Comparison of ENCODE assay signal across 17 cellular contexts in the genomic region with DNA sequence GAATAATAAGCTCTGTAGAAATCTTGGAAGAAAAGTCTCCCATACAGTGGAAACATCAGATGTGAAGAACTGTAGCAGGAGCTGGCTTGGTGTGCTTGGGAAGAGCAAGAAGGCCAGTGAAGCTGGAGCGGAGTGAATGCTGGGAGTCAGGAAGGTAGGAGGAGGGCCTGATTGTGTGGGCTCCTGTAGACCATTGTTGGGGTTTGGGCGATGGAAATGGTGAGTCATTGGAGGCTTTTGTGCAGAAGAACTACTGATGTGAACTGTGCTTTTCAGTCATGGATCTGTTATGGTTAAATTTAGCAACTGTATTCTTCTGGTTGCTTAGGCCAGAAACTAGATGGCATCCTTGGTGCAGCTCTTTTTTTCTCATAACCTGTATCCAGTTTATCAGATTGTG. TPM values are rescaled to one million over a fixed set of nuclear protein-coding genes. Genes with fewer than 3 reads are reported as not detected.
DNase-seq lines count a peak whose midpoint lies in the region; ATAC-seq and TF ChIP-seq lines count a peak whose summit lies in the region.
"Had no signal": no experiment of that assay in that cellular context is flagged by ENCODE, and none has a peak within 500 bp of the region (broad histone marks: within the 10 kb centered on the region; RNA-seq: fewer than 3 reads in every experiment).

No MANE protein-coding gene starts in this region.

- H3K4me3 Mint-ChIP-seq in activated T-cell treated with anti-CD3 and anti-CD28 coated beads, Interleukin-2, amount 50 U/mL, for 4 hours, result no peak overlapping the region
- H3K4me3 Mint-ChIP-seq: activated T-helper 17 cell treated with anti-CD3 and anti-CD28 coated beads, Interleukin-2, amount 50 U/mL, for 72 hours; type B pancreatic cell had no signal

- H3K4me3 ChIP-seq in Loucy (ENCODE audit: low read length, poor library complexity, severe bottlenecking), result peak overlapping the region; percentile 95
- no peak overlapping the region for H3K4me3 ChIP-seq in mammary epithelial cell (replicated peaks in 1 of 3; ENCODE audit: insufficient read depth in 1 of 3, low read depth in 2 of 3, low read length in 3 of 3)
- no peak overlapping the region for H3K4me3 ChIP-seq in smooth muscle cell
- H3K4me3 ChIP-seq: body of pancreas had no signal

- H2AFZ ChIP-seq in Loucy (ENCODE audit: low read length) (no peak overlapping the region), mammary epithelial cell (ENCODE audit: low read depth, low read length) (no peak overlapping the region), smooth muscle cell (ENCODE audit: low read depth) (no peak overlapping the region)

- no peak overlapping the region for H3K27ac ChIP-seq in mammary epithelial cell (ENCODE audit: insufficient read depth, low read depth, low read length)
- no peak overlapping the region for H3K27ac ChIP-seq in smooth muscle cell (ENCODE audit: low read depth)
- H3K27ac ChIP-seq: body of pancreas, HL-60, WERI-Rb-1 had no signal

- intact Hi-C loops in mammary epithelial cell (cut with micrococcal nuclease), result loop anchor here (5.0 kb wide), 1 partner anchor 82 kb away; no protein-coding TSS in a partner anchor

- CTCF ChIA-PET in mammary epithelial cell (lab: Charles Lee; ENCODE audit: low non-redundant PET), result no interaction called here

- no peaks in the 10 kb centered on the region for H3K36me3 ChIP-seq in Loucy (ENCODE audit: insufficient read depth, low read length)
- no peaks in the 10 kb centered on the region for H3K36me3 ChIP-seq in mammary epithelial cell (ENCODE audit: insufficient read depth, low read length)
- H3K36me3 ChIP-seq in smooth muscle cell (ENCODE audit: low read depth), result no peaks in the 10 kb centered on the region

- H3K9ac ChIP-seq in Loucy (ENCODE audit: low read depth, low read length, poor library complexity, severe bottlenecking) (peak overlapping the region; percentile 82), mammary epithelial cell (ENCODE audit: insufficient read depth, low read length) (no peak overlapping the region), smooth muscle cell (ENCODE audit: low read depth) (no peak overlapping the region)

- H3K4me1 ChIP-seq in Loucy (ENCODE audit: insufficient read depth, low read length, poor library complexity, severe bottlenecking) (peaks cover 66% of the 10 kb centered on the region), mammary epithelial cell (ENCODE audit: insufficient read depth, low read length) (peaks cover 18% of the 10 kb centered on the region), smooth muscle cell (ENCODE audit: low read depth) (peaks cover 8% of the 10 kb centered on the region)

- TF ChIP-seq CTCF in Loucy (conservative IDR thresholded peaks at IDR 0.05; ENCODE audit: low read length), result no peak
- TF ChIP-seq CTCF in mammary epithelial cell (conservative IDR thresholded peaks at IDR 0.05 in 1 of 2, IDR thresholded peaks at IDR 0.05 in 1 of 2; ENCODE audit: extremely low read depth in 1 of 2, insufficient read depth in 1 of 2, low read depth in 1 of 2, low read length in 2 of 2), result no peak
- no peak for TF ChIP-seq CTCF in smooth muscle cell (IDR thresholded peaks at IDR 0.05; ENCODE audit: borderline replicate concordance, insufficient read depth, poor library complexity, severe bottlenecking)

- H3K9me3 Mint-ChIP-seq in activated T-cell treated with anti-CD3 and anti-CD28 coated beads, Interleukin-2, amount 50 U/mL, for 4 hours, result no peaks in the 10 kb centered on the region
- H3K9me3 Mint-ChIP-seq: activated T-helper 17 cell treated with anti-CD3 and anti-CD28 coated beads, Interleukin-2, amount 50 U/mL, for 72 hours; type B pancreatic cell had no signal

- H3K27me3 ChIP-seq in Loucy (ENCODE audit: insufficient read depth, low read length, poor library complexity, severe bottlenecking) (no peaks in the 10 kb centered on the region), mammary epithelial cell (ENCODE audit: insufficient read depth, low read length) (no peaks in the 10 kb centered on the region), smooth muscle cell (ENCODE audit: low read depth) (no peaks in the 10 kb centered on the region)
- H3K27me3 ChIP-seq: body of pancreas had no signal

- peaks cover 11% of the 10 kb centered on the region for H3K36me3 Mint-ChIP-seq in activated T-cell treated with anti-CD3 and anti-CD28 coated beads, Interleukin-2, amount 50 U/mL, for 4 hours (ENCODE audit: insufficient read depth)
- H3K36me3 Mint-ChIP-seq: type B pancreatic cell had no signal

- no peaks in the 10 kb centered on the region for H3K9me2 ChIP-seq in Loucy (replicated peaks; ENCODE audit: low read depth, low read length)

- H3K4me2 ChIP-seq in Loucy (ENCODE audit: low read depth, low read length, poor library complexity, severe bottlenecking), result peak overlapping the region; percentile 90
- H3K4me2 ChIP-seq in mammary epithelial cell (ENCODE audit: insufficient read depth, low read depth, low read length), result peak overlapping the region; percentile 59
- peak overlapping the region; percentile 96 for H3K4me2 ChIP-seq in smooth muscle cell

- H3F3A ChIP-seq in Loucy (ENCODE audit: low read depth), result no peaks in the 10 kb centered on the region
- H3F3A ChIP-seq in smooth muscle cell (ENCODE audit: low read depth), result peaks cover 10% of the 10 kb centered on the region

- in situ Hi-C loops in mammary epithelial cell (cut with MboI; ENCODE audit: low sequenced_read_pairs in 2 of 2), result loop anchor here in 1 of 2 donors (25.0 kb wide), 1 partner anchor 537 kb away; no protein-coding TSS in a partner anchor

- ATAC-seq in activated T-cell treated with anti-CD3 and anti-CD28 coated beads, Interleukin-2, amount 50 U/mL, for 4 hours, result no peak
- ATAC-seq: activated T-helper 17 cell treated with anti-CD3 and anti-CD28 coated beads, Interleukin-2, amount 50 U/mL, for 72 hours; body of pancreas had no signal

- BruUV-seq in mammary epithelial cell (replicated peaks; lab: Mats Ljungman, UMichigan), result no TSS peak

- H4K20me1 ChIP-seq in Loucy (ENCODE audit: insufficient read depth, low read length, poor library complexity, severe bottlenecking), result peaks cover 38% of the 10 kb centered on the region
- H4K20me1 ChIP-seq in mammary epithelial cell (ENCODE audit: insufficient read depth, low read length), result peaks cover 2% of the 10 kb centered on the region
- H4K20me1 ChIP-seq in smooth muscle cell (ENCODE audit: low read depth), result peaks cover 65% of the 10 kb centered on the region

- WGBS in mammary epithelial cell (ENCODE audit: low coverage, missing lambda C conversion rate), result 78% methylated on average over 2 of the region's 2 CpGs
- 84% methylated on average over 2 of the region's 2 CpGs for WGBS in smooth muscle cell (ENCODE audit: low lambda C conversion rate)

- no peaks in the 10 kb centered on the region for H3K27me3 Mint-ChIP-seq in activated T-cell treated with anti-CD3 and anti-CD28 coated beads, Interleukin-2, amount 50 U/mL, for 4 hours (ENCODE audit: low read depth)
- H3K27me3 Mint-ChIP-seq: activated T-helper 17 cell treated with anti-CD3 and anti-CD28 coated beads, Interleukin-2, amount 50 U/mL, for 72 hours; type B pancreatic cell had no signal

- H3K4me1 Mint-ChIP-seq in activated T-cell treated with anti-CD3 and anti-CD28 coated beads, Interleukin-2, amount 50 U/mL, for 4 hours (ENCODE audit: low read depth), result peaks cover 28% of the 10 kb centered on the region

- peak; percentile 34 for DNase-seq in activated T-cell treated with anti-CD3 and anti-CD28 coated beads for 48 hours (ENCODE audit: low read depth)
- no peak for DNase-seq in activated T-cell treated with anti-CD3 and anti-CD28 coated beads, Interleukin-2, amount 50 U/mL, for 4 hours
- no peak for DNase-seq in mammary epithelial cell
- DNase-seq in smooth muscle cell (lab: John Stamatoyannopoulos, UW; ENCODE audit: unreplicated experiment), result no peak
- no peak for DNase-seq in SKM-1 (lab: John Stamatoyannopoulos, UW; ENCODE audit: unreplicated experiment)
- no peak for DNase-seq in cortex of kidney (lab: John Stamatoyannopoulos, UW)
- DNase-seq in NCI-H524 (lab: John Stamatoyannopoulos, UW), result no peak
- DNase-seq: body of pancreas, foreskin fibroblast, NCI-H2227 treated with DMSO at 0.1 percent for 48 hours, small intestine, SW 1271, WERI-Rb-1 had no signal

- H3K9me3 ChIP-seq in Loucy (ENCODE audit: insufficient read depth, low read depth, low read length), result no peaks in the 10 kb centered on the region
- no peaks in the 10 kb centered on the region for H3K9me3 ChIP-seq in mammary epithelial cell (replicated peaks; ENCODE audit: insufficient read depth, low read length)
- no peaks in the 10 kb centered on the region for H3K9me3 ChIP-seq in smooth muscle cell (replicated peaks; ENCODE audit: low read depth)
- H3K9me3 ChIP-seq: body of pancreas had no signal

- peaks cover 71% of the 10 kb centered on the region for H3K79me2 ChIP-seq in Loucy (ENCODE audit: insufficient read depth, low read length)
- H3K79me2 ChIP-seq in mammary epithelial cell (ENCODE audit: insufficient read depth, low read length), result peaks cover 72% of the 10 kb centered on the region
- H3K79me2 ChIP-seq in smooth muscle cell (ENCODE audit: low read depth), result peaks cover 72% of the 10 kb centered on the region

- dilution Hi-C loops in mammary epithelial cell (cut with HindIII; ENCODE audit: low sequenced_read_pairs), result no loop called here

RNA-seq across cellular contexts. Expression of a gene that starts 2.3 kb away (rescaled TPM):
- 10 to 100 TPM; 40.2 to 42.0 (median 41.1) TPM for total RNA-seq in activated T-cell treated with anti-CD3 and anti-CD28 coated beads, Interleukin-2, amount 50 U/mL, for 4 hours
- 10 to 100 TPM; 28.5 to 30.3 TPM for total RNA-seq in mammary epithelial cell
- 10.3 TPM for polyA plus RNA-seq in mammary epithelial cell
- 30.4 TPM for polyA minus RNA-seq in mammary epithelial cell
- total RNA-seq in smooth muscle cell, result 25.4 and 32.0 TPM in 2 replicates
- 10.2 and 15.5 TPM in 2 replicates for polyA plus RNA-seq in smooth muscle cell
